ENCODE assay signal across 8 cellular contexts in genomic region chrX:47366051-47366722, GRCh38. TPM values are rescaled to one million over a fixed set of nuclear protein-coding genes. Genes with fewer than 3 reads are reported as not detected.
DNase-seq lines count a peak whose midpoint lies in the region; ATAC-seq and TF ChIP-seq lines count a peak whose summit lies in the region.

No MANE protein-coding gene starts in this region.

- peak overlapping the region; percentile 57 for H3K9ac ChIP-seq in DND-41 (ENCODE audit: low read depth, low read length)

- peak overlapping the region; percentile 40 to 63; a peak in 3 of 4 replicates for H3K4me3 ChIP-seq in DND-41 (ENCODE audit: low read depth in 1 of 2, low read length in 2 of 2)
- peak overlapping the region; percentile 54 for H3K4me3 ChIP-seq in lower lobe of right lung

- H3K79me2 ChIP-seq in DND-41 (ENCODE audit: insufficient read depth, low read length) = peaks cover 9% of the 10 kb centered on the region

- H3K27me3 ChIP-seq in DND-41 (ENCODE audit: insufficient read depth, low read length, poor library complexity) (no peaks in the 10 kb centered on the region), lower lobe of right lung (ENCODE audit: low read depth) (no peaks in the 10 kb centered on the region)

- H4K20me1 ChIP-seq in DND-41 (ENCODE audit: insufficient read depth, low read length) = no peaks in the 10 kb centered on the region

- H3K4me1 ChIP-seq in DND-41 (ENCODE audit: insufficient read depth, low read length) (peaks cover 22% of the 10 kb centered on the region), lower lobe of right lung (no peaks in the 10 kb centered on the region)

- H3K4me2 ChIP-seq in DND-41 (ENCODE audit: insufficient read depth, low read length) = peak overlapping the region; percentile 85

- H3K36me3 ChIP-seq in DND-41 (ENCODE audit: insufficient read depth, low read length) = no peaks in the 10 kb centered on the region; the same call in 1 of the 2 replicates
- H3K36me3 ChIP-seq in lower lobe of right lung = no peaks in the 10 kb centered on the region

- ATAC-seq in DND-41 (ENCODE audit: insufficient read depth, low read depth) = peak; percentile 97
- peak; percentile 50 for ATAC-seq in HG02885 (IDR thresholded peaks at IDR 0.05; ENCODE audit: poor library complexity, unreplicated experiment)
- ATAC-seq in lower lobe of right lung = peak; percentile 82 to 84
- ATAC-seq in HG02588 (IDR thresholded peaks at IDR 0.05; ENCODE audit: unreplicated experiment) = no peak

- TF ChIP-seq CTCF in DND-41 (IDR thresholded peaks at IDR 0.05; ENCODE audit: borderline replicate concordance, extremely low read depth, low read length, poor library complexity, severe bottlenecking) (no peak), lower lobe of right lung (IDR thresholded peaks at IDR 0.05) (no peak)

- peak overlapping the region; percentile 92 for H2AFZ ChIP-seq in DND-41 (ENCODE audit: low read depth, low read length)

- intact Hi-C loops in lower lobe of right lung (cut with DNase I) = no loop called here

- H3K27ac ChIP-seq in DND-41 (ENCODE audit: low read length) (peak overlapping the region; percentile 87), lower lobe of right lung (peak overlapping the region; percentile 41)

- peak; percentile 84 for DNase-seq in DND-41
- peak; percentile 81 for DNase-seq in NCI-H510A (lab: John Stamatoyannopoulos, UW)
- peak; percentile 52 to 55 for DNase-seq in activated CD8-positive, alpha-beta memory T cell treated with anti-CD3 and anti-CD28 coated beads for 1 hour (ENCODE audit: extremely low read depth in 1 of 2, low read depth in 1 of 2)
- peak; percentile 52 for DNase-seq in effector CD4-positive, alpha-beta T cell
- DNase-seq in lower lobe of right lung = peak; percentile 66
- peak; percentile 52 to 66 for DNase-seq in stimulated activated CD4-positive, alpha-beta T cell treated with anti-CD3 and anti-CD28 coated beads, Interleukin-4, amount 100 ng/mL, for 4 hours

- no peaks in the 10 kb centered on the region for H3K9me3 ChIP-seq in DND-41 (ENCODE audit: insufficient read depth, low read length, severe bottlenecking)
- H3K9me3 ChIP-seq in lower lobe of right lung = no peaks in the 10 kb centered on the region

RNA-seq across cellular contexts. Expression of gene ZNF157, which starts 4.2 kb away (rescaled TPM):
- total RNA-seq in lower lobe of right lung = 0.21 TPM
